ENCODE assay signal across 1 cellular context in the genomic region with DNA sequence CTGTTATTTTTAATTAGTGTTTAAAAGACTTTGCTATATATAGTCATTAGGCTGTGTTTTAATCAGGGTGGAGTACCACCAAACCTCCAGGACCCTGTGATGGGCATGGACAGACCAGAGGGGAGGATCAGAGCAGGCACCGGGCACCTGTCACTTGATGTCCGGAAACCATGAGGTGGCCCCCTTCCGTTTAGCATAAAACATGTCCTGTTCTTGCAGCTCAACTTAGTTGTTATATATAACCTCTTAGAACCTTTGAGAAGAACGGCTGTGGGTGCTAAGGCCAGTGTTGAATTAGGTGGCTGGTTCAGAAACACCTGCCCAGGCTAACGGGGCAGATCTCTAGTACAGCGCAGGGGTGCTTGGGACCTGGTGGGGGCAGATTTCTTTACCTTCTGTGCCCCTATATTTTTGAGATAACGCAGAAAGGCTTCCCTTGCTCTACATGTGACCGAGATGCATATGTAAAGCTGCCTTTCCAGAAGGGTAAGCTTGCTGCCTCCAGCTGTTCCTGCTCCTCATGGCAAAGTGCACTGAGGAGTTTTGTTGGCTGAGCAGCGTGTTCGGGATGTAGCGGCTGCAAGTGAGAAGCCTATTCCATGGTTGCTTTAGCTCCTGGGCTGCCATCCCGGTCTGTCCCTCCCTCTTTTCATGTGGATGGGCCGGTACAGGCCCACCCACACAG.
TF ChIP-seq lines count a peak whose summit lies in the region.

No MANE protein-coding gene starts in this region.

TF ChIP-seq in SK-N-SH treated with all-trans-retinoic acid at 6 μM for 48 hours, 23 proteins besides CTCF, POLR2A, EP300 and RAD21 (continued from another document):
- TF ChIP-seq ZFP3 (CRISPR knock-in tag; IDR thresholded peaks at IDR 0.05) (no peak), TCF4 (CRISPR knock-in tag; IDR thresholded peaks at IDR 0.05; ENCODE audit: borderline replicate concordance) (no peak), PPARA (CRISPR knock-in tag; IDR thresholded peaks at IDR 0.05; ENCODE audit: borderline replicate concordance) (no peak), SNAI2 (CRISPR knock-in tag; IDR thresholded peaks at IDR 0.05) (no peak), ISL1 (CRISPR knock-in tag; IDR thresholded peaks at IDR 0.05) (no peak), CSRNP3 (CRISPR knock-in tag; IDR thresholded peaks at IDR 0.05) (no peak)
- TF ChIP-seq, protein P1, sequence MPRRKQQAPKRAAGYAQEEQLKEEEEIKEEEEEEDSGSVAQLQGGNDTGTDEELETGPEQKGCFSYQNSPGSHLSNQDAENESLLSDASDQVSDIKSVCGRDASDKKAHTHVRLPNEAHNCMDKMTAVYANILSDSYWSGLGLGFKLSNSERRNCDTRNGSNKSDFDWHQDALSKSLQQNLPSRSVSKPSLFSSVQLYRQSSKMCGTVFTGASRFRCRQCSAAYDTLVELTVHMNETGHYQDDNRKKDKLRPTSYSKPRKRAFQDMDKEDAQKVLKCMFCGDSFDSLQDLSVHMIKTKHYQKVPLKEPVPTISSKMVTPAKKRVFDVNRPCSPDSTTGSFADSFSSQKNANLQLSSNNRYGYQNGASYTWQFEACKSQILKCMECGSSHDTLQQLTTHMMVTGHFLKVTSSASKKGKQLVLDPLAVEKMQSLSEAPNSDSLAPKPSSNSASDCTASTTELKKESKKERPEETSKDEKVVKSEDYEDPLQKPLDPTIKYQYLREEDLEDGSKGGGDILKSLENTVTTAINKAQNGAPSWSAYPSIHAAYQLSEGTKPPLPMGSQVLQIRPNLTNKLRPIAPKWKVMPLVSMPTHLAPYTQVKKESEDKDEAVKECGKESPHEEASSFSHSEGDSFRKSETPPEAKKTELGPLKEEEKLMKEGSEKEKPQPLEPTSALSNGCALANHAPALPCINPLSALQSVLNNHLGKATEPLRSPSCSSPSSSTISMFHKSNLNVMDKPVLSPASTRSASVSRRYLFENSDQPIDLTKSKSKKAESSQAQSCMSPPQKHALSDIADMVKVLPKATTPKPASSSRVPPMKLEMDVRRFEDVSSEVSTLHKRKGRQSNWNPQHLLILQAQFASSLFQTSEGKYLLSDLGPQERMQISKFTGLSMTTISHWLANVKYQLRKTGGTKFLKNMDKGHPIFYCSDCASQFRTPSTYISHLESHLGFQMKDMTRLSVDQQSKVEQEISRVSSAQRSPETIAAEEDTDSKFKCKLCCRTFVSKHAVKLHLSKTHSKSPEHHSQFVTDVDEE (CRISPR knock-in tag; IDR thresholded peaks at IDR 0.05), result no peak
